Comparison of ENCODE assay signal across 1 cellular context in the genomic region with DNA sequence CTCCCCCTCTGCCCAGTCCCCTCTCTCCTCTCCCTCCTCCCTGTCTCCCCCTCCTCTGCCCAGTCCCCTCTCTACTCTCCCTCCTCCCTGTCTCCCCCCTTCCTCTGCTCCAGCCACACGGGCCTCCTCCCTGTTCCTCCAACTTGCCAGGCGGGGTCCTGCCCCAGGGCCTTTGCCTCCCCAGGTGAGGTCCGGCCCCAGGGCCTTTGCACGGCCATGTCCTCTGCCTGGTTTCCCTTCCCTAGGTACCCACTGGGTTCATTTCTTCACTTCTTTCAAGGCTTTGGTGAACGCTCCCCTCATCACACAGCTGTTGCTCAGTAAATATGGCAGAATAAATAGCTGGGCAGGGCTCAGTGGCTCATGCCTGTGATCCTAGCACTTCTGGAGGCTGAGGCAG.
TF ChIP-seq lines count a peak whose summit lies in the region.

No MANE protein-coding gene starts in this region.

TF ChIP-seq in WTC11, 78 proteins besides CTCF, POLR2A, EP300 and RAD21 (continued from another document):
- no peak for TF ChIP-seq KAT7 (CRISPR knock-in tag; IDR thresholded peaks at IDR 0.05; ENCODE audit: borderline replicate concordance)
- TF ChIP-seq, protein P1, sequence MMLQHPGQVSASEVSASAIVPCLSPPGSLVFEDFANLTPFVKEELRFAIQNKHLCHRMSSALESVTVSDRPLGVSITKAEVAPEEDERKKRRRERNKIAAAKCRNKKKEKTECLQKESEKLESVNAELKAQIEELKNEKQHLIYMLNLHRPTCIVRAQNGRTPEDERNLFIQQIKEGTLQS (CRISPR knock-in tag; conservative IDR thresholded peaks at IDR 0.05), result no peak
- TF ChIP-seq, protein P2, sequence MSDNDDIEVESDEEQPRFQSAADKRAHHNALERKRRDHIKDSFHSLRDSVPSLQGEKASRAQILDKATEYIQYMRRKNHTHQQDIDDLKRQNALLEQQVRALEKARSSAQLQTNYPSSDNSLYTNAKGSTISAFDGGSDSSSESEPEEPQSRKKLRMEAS (CRISPR knock-in tag; IDR thresholded peaks at IDR 0.05), result no peak
- TF ChIP-seq ZNF425 (CRISPR knock-in tag; conservative IDR thresholded peaks at IDR 0.05), result no peak
- TF ChIP-seq ATF1 (CRISPR knock-in tag; IDR thresholded peaks at IDR 0.05), result no peak
- TF ChIP-seq GTF2I (CRISPR knock-in tag; conservative IDR thresholded peaks at IDR 0.05), result peak; percentile 43; the same call in 1 of the 2 replicates
- TF ChIP-seq ZNF396 (CRISPR knock-in tag; IDR thresholded peaks at IDR 0.05; ENCODE audit: borderline replicate concordance), result no peak
- peak; percentile 48; the same call in 1 of the 2 replicates for TF ChIP-seq ZNF263 (CRISPR knock-in tag; IDR thresholded peaks at IDR 0.05; ENCODE audit: low read depth)
- TF ChIP-seq NFYB (CRISPR knock-in tag; conservative IDR thresholded peaks at IDR 0.05; ENCODE audit: low read depth), result no peak
- no peak for TF ChIP-seq ZNF219 (CRISPR knock-in tag; IDR thresholded peaks at IDR 0.05; ENCODE audit: borderline replicate concordance)
- TF ChIP-seq TEAD4 (CRISPR knock-in tag; IDR thresholded peaks at IDR 0.05), result no peak
- no peak for TF ChIP-seq SMAD4 (CRISPR knock-in tag; IDR thresholded peaks at IDR 0.05)
- TF ChIP-seq ZNF532 (CRISPR knock-in tag; IDR thresholded peaks at IDR 0.05; ENCODE audit: borderline replicate concordance), result no peak
- no peak for TF ChIP-seq ZNF138 (CRISPR knock-in tag; conservative IDR thresholded peaks at IDR 0.05)
- no peak for TF ChIP-seq ZNF121 (CRISPR knock-in tag; IDR thresholded peaks at IDR 0.05)
- no peak for TF ChIP-seq ZNF232 (CRISPR knock-in tag; IDR thresholded peaks at IDR 0.05)
TF ChIP-seq in WTC11: peak in this region for 2.
